In genomic region chr22:27306771-27307170, GRCh38 we compare ENCODE assay signal across 19 cellular contexts.
"Had no signal": no experiment of that assay in that cellular context is flagged by ENCODE, and none has a peak within 500 bp of the region (broad histone marks: within the 10 kb centered on the region; RNA-seq: fewer than 3 reads in every experiment).

No MANE protein-coding gene starts in this region.

- H3K27ac Mint-ChIP-seq: mesothelial cell of epicardium; naive thymus-derived CD4-positive, alpha-beta T cell; nephron progenitor cell; stimulated activated memory B cell treated with anti-CD40 and anti-IgM and Interleukin-4, amounts not matched to agents 10 μg/mL and 1 μg/mL and 100 μg/mL, for 72 hours had no signal

- H3K27me3 ChIP-seq: right atrium auricular region, tibial nerve, vagina had no signal

- ATAC-seq: left lobe of liver; naive thymus-derived CD4-positive, alpha-beta T cell; sciatic nerve; stimulated activated memory B cell treated with anti-CD40 and anti-IgM and Interleukin-4, amounts not matched to agents 10 μg/mL and 1 μg/mL and 100 μg/mL, for 72 hours; stimulated activated naive CD8-positive, alpha-beta T cell treated with anti-CD3 and anti-CD28 coated beads, Interleukin-15, Interleukin-2, amounts not matched to agents 100 U/mL and 50 U/mL, for 24 hours; upper lobe of right lung had no signal

- H3K27ac ChIP-seq: prostate gland, right atrium auricular region, thoracic aorta, upper lobe of right lung, vagina had no signal

- H3K4me1 ChIP-seq: prostate gland, right atrium auricular region, upper lobe of right lung, vagina had no signal

- DNase-seq: cortex of kidney; effector CD4-positive, alpha-beta T cell; mesenchymal stem cell; naive thymus-derived CD4-positive, alpha-beta T cell; nephron progenitor cell; nucleus accumbens; stimulated activated CD4-positive, alpha-beta T cell treated with anti-CD3 and anti-CD28 coated beads, Interleukin-4, amount 100 ng/mL, for 4 hours; stimulated activated naive CD8-positive, alpha-beta T cell treated with anti-CD3 and anti-CD28 coated beads, Interleukin-15, Interleukin-2, amounts not matched to agents 100 U/mL and 50 U/mL, for 24 hours; substantia nigra; upper lobe of right lung had no signal

- H3K4me1 Mint-ChIP-seq: nephron progenitor cell; stimulated activated memory B cell treated with anti-CD40 and anti-IgM and Interleukin-4, amounts not matched to agents 10 μg/mL and 1 μg/mL and 100 μg/mL, for 72 hours had no signal

- H3K36me3 Mint-ChIP-seq: stimulated activated memory B cell treated with anti-CD40 and anti-IgM and Interleukin-4, amounts not matched to agents 10 μg/mL and 1 μg/mL and 100 μg/mL, for 72 hours had no signal

- H3K9me3 ChIP-seq: prostate gland, right atrium auricular region, thoracic aorta, tibial nerve, upper lobe of right lung, vagina had no signal

- H3K36me3 ChIP-seq: prostate gland, right atrium auricular region, thoracic aorta, tibial nerve, upper lobe of right lung, vagina had no signal

- H3K4me3 ChIP-seq: prostate gland, right atrium auricular region, thoracic aorta, tibial nerve, upper lobe of right lung, vagina had no signal

- H3K4me3 Mint-ChIP-seq: mesothelial cell of epicardium; naive thymus-derived CD4-positive, alpha-beta T cell; nephron progenitor cell; stimulated activated memory B cell treated with anti-CD40 and anti-IgM and Interleukin-4, amounts not matched to agents 10 μg/mL and 1 μg/mL and 100 μg/mL, for 72 hours had no signal
